Comparison of ENCODE assay signal across 26 cellular contexts in genomic region chr5:174301848-174302625, GRCh38.
"Had no signal": no experiment of that assay in that cellular context is flagged by ENCODE, and none has a peak within 500 bp of the region (broad histone marks: within the 10 kb centered on the region; RNA-seq: fewer than 3 reads in every experiment).

No MANE protein-coding gene starts in this region.

- H2AFZ ChIP-seq: hepatocyte had no signal

- FAIRE-seq: bronchial epithelial cell, kidney, urothelium cell line had no signal

- H3K4me3 ChIP-seq: colonic mucosa, dorsolateral prefrontal cortex, gastrocnemius medialis, hepatocyte, spleen, testis, transverse colon had no signal

- H3K27ac ChIP-seq: colonic mucosa, gastrocnemius medialis, hepatocyte, spleen, testis, transverse colon had no signal

- H3K4me1 ChIP-seq: colonic mucosa, gastrocnemius medialis, spleen, transverse colon had no signal

- H3K36me3 ChIP-seq: colonic mucosa, gastrocnemius medialis, spleen, transverse colon had no signal

- H3K27me3 ChIP-seq: colonic mucosa, dorsolateral prefrontal cortex, gastrocnemius medialis, hepatocyte, testis, transverse colon had no signal

- H3K79me2 ChIP-seq: hepatocyte had no signal

- H3K9me3 ChIP-seq: colonic mucosa, gastrocnemius medialis, testis, transverse colon had no signal

- ATAC-seq: activated CD8-positive, alpha-beta memory T cell treated with anti-CD3 and anti-CD28 coated beads, Interleukin-2, amount 10 ng/mL, durations not matched to agents 7 days and 5 days; activated CD8-positive, alpha-beta T cell treated with anti-CD3 and anti-CD28 coated beads, Interleukin-2, amount 10 ng/mL, durations not matched to agents 7 days and 5 days; activated naive CD4-positive, alpha-beta T cell treated with anti-CD3 and anti-CD28 coated beads, Interleukin-2, amount 50 U/mL, for 72 hours; gastrocnemius medialis; left colon; naive thymus-derived CD4-positive, alpha-beta T cell; stimulated activated naive CD8-positive, alpha-beta T cell treated with anti-CD3 and anti-CD28 coated beads, Interleukin-15, Interleukin-2, amounts not matched to agents 100 U/mL and 50 U/mL, for 24 hours had no signal

- H3K4me2 ChIP-seq: hepatocyte had no signal

- DNase-seq: activated B cell treated with CpG ODN at 0.5 μM for 24 hours; activated CD4-positive, alpha-beta T cell treated with anti-CD3 and anti-CD28 coated beads, Interleukin-2, amount 50 U/mL, for 1 hour; activated CD8-positive, alpha-beta memory T cell treated with anti-CD3 and anti-CD28 coated beads, Interleukin-2, amount 10 ng/mL, durations not matched to agents 7 days and 5 days; activated CD8-positive, alpha-beta T cell treated with anti-CD3 and anti-CD28 coated beads, Interleukin-2, amount 10 ng/mL, durations not matched to agents 7 days and 5 days; activated naive CD4-positive, alpha-beta T cell; activated T-cell treated with anti-CD3 and anti-CD28 coated beads, Interleukin-2, amount 50 U/mL, for 48 hours; cerebellar nuclear complex; colonic mucosa; effector memory CD4-positive, alpha-beta T cell; erythroblast; gastrocnemius medialis; glutamatergic neuron; kidney; left colon; naive thymus-derived CD4-positive, alpha-beta T cell; occipital lobe; spleen; stimulated activated naive CD8-positive, alpha-beta T cell treated with anti-CD3 and anti-CD28 coated beads, Interleukin-15, Interleukin-2, amounts not matched to agents 100 U/mL and 50 U/mL, for 24 hours; T-helper 1 cell; transverse colon had no signal
